8 cellular contexts compared by ENCODE assay signal in genomic region chr1:39491146-39491921, GRCh38. TPM values are rescaled to one million over a fixed set of nuclear protein-coding genes. Genes with fewer than 3 reads are reported as not detected.
DNase-seq lines count a peak whose midpoint lies in the region; TF ChIP-seq lines count a peak whose summit lies in the region.

BMP8A (plus strand) TSS chr1:39491636; CDS start chr1:39491992, 356 bp downstream.

- intact Hi-C loops in CD14-positive monocyte (cut with micrococcal nuclease) (no loop called here), head of caudate nucleus (cut with DNase I) (no loop called here)

- peaks cover 0 to 12% (median 2%) of the 10 kb centered on the region in 7 donors for H3K9me3 Mint-ChIP-seq in CD14-positive monocyte

- peak within 1 kb of the TSS in 1 of 7 donors; percentile 63 for H3K27ac Mint-ChIP-seq in CD14-positive monocyte

- peak within 1 kb of the TSS; percentile 65 to 80 for H3K4me3 Mint-ChIP-seq in CD14-positive monocyte

- H3K4me3 ChIP-seq in retinal pigment epithelial cell (ENCODE audit: low read length): peak within 1 kb of the TSS; percentile 34

- peaks cover 12 to 15% of the 10 kb centered on the region in 2 donors for H3K36me3 Mint-ChIP-seq in CD14-positive monocyte

- peaks cover 39 to 52% (median 45%) of the 10 kb centered on the region in 3 donors for H3K27me3 Mint-ChIP-seq in CD14-positive monocyte (ENCODE audit: low read depth in 3 of 3)

- no peak for DNase-seq in CD14-positive monocyte (ENCODE audit: low spot score)
- peak; percentile 84 for DNase-seq in GM19240 (ENCODE audit: insufficient read length, low spot score)
- DNase-seq in HK-2 (ENCODE audit: unreplicated experiment): peak; percentile 59
- DNase-seq in RPMI7951 (ENCODE audit: low read depth): peak; percentile 41
- peak; percentile 67 for DNase-seq in activated T-helper 9 cell treated with anti-CD3 and anti-CD28 coated beads, Interleukin-2, amount 50 U/mL, for 16 hours (ENCODE audit: low read depth)
- peak in 35 of 42 donors; percentile 29 to 79 (median 49) for DNase-seq in head of caudate nucleus
- no peak for DNase-seq in retinal pigment epithelial cell (ENCODE audit: low read depth)
- no peak for DNase-seq in cerebellar nuclear complex (lab: John Stamatoyannopoulos, UW)

- TF ChIP-seq CTCF in CD14-positive monocyte (IDR thresholded peaks at IDR 0.05): peak; percentile 7
- no peak for TF ChIP-seq CTCF in retinal pigment epithelial cell (conservative IDR thresholded peaks at IDR 0.05; ENCODE audit: low read depth, low read length)

- peaks cover 20% of the 10 kb centered on the region for H3K4me1 Mint-ChIP-seq in CD14-positive monocyte

RNA-seq across cellular contexts. Expression of gene BMP8A, which starts in this region (rescaled TPM):
- polyA plus RNA-seq in CD14-positive monocyte: not detected
- not detected in 2 replicates for total RNA-seq in RPMI7951 (2014; rRNA removed; shearing (Covaris generic))

Comparison
In these comparisons a context has a peak if more than half of its experiments do, and no peak if none do; other contexts are left out.
1. Peak in DNase-seq in RPMI7951; RNA of the gene not detected or under 1 TPM.
2. DNase-seq: peak in GM19240 (single experiment), HK-2 (single experiment), activated T-helper 9 cell treated with anti-CD3 and anti-CD28 coated beads, Interleukin-2, amount 50 U/mL, for 16 hours (single experiment) and head of caudate nucleus (35 of 42); none in CD14-positive monocyte (single experiment), retinal pigment epithelial cell (single experiment) and cerebellar nuclear complex (0 of 2).